ENCODE assay signal across 30 cellular contexts in genomic region chr7:69778138-69778537, GRCh38.
DNase-seq lines count a peak whose midpoint lies in the region; ATAC-seq, FAIRE-seq and TF ChIP-seq lines count a peak whose summit lies in the region.
"Had no signal": no experiment of that assay in that cellular context is flagged by ENCODE, and none has a peak within 500 bp of the region (broad histone marks: within the 10 kb centered on the region; RNA-seq: fewer than 3 reads in every experiment).

No MANE protein-coding gene starts in this region.

- H3K4me2 ChIP-seq in GM12878 (ENCODE audit: control insufficient read depth, insufficient read depth) = no peak overlapping the region

- peak; percentile 70 for ATAC-seq in GM18519 (IDR thresholded peaks at IDR 0.05; ENCODE audit: low FRiP score, unreplicated experiment)
- ATAC-seq in GM21529 (IDR thresholded peaks at IDR 0.05; ENCODE audit: unreplicated experiment) = peak; percentile 60
- ATAC-seq in HG03066 (IDR thresholded peaks at IDR 0.05; ENCODE audit: low read depth, unreplicated experiment) = peak; percentile 63
- ATAC-seq in GM12878 = peak; percentile 72
- no peak for ATAC-seq in upper lobe of right lung
- ATAC-seq in GM18520 (IDR thresholded peaks at IDR 0.05; ENCODE audit: unreplicated experiment) = no peak
- ATAC-seq: left ventricle myocardium superior; naive thymus-derived CD4-positive, alpha-beta T cell; PC-3; stimulated activated naive CD8-positive, alpha-beta T cell treated with anti-CD3 and anti-CD28 coated beads, Interleukin-15, amount 100 ng/mL, for 72 hours had no signal

- intact Hi-C loops in GM12878 (cut with micrococcal nuclease; ENCODE audit: unreplicated experiment) (no loop called here), upper lobe of right lung (cut with DNase I) (no loop called here)

- H3K79me2 ChIP-seq in GM12878 (ENCODE audit: control insufficient read depth, insufficient read depth, low read length) = peaks cover 5% of the 10 kb centered on the region

- no peak for TF ChIP-seq EP300 in GM12878 (IDR thresholded peaks at IDR 0.05; ENCODE audit: borderline replicate concordance in 1 of 2, control insufficient read depth in 1 of 2, low read depth in 2 of 2, low read length in 2 of 2)

- H3K9me3 ChIP-seq in GM12878 (replicated peaks; ENCODE audit: control insufficient read depth, insufficient read depth, low read length) (no peaks in the 10 kb centered on the region), upper lobe of right lung (no peaks in the 10 kb centered on the region)
- H3K9me3 ChIP-seq: BE2C had no signal

- no peak overlapping the region for H3K27ac ChIP-seq in GM12878 (ENCODE audit: control insufficient read depth, insufficient read depth)
- H3K27ac ChIP-seq in upper lobe of right lung = no peak overlapping the region
- H3K27ac ChIP-seq: coronary artery, GM23248 had no signal

- DNase-seq in GM12878 (ENCODE audit: low read depth, low spot score) = no peak
- DNase-seq in upper lobe of right lung = no peak
- no peak for DNase-seq in mesenteric fat pad (ENCODE audit: low spot score)
- DNase-seq: activated CD4-positive, alpha-beta T cell treated with anti-CD3 and anti-CD28 coated beads for 48 hours; activated CD8-positive, alpha-beta memory T cell treated with anti-CD3 and anti-CD28 coated beads for 24 hours; activated gamma-delta T cell treated with Interleukin-2 at 50 U/mL for 16 hours; activated T-cell treated with anti-CD3 and anti-CD28 coated beads, Interleukin-2, amount 50 U/mL, for 1 hour; BE2C; CD8-positive, alpha-beta memory T cell; DMS153; effector memory CD4-positive, alpha-beta T cell; GM23248; head of caudate nucleus; IMR-90; left ventricle myocardium superior; naive thymus-derived CD4-positive, alpha-beta T cell; NCI-H1694 treated with DMSO at 0.1 percent for 48 hours; NCI-H2171 treated with DMSO at 0.1 percent for 48 hours; NCI-H524 treated with DMSO at 0.1 percent for 48 hours; occipital lobe; PC-3; stimulated activated naive CD8-positive, alpha-beta T cell treated with anti-CD3 and anti-CD28 coated beads, Interleukin-15, amount 100 ng/mL, for 72 hours had no signal

- no peak overlapping the region for H3K4me3 ChIP-seq in GM12878
- no peak overlapping the region for H3K4me3 ChIP-seq in upper lobe of right lung
- H3K4me3 ChIP-seq: coronary artery, GM23248 had no signal

- H3K27me3 ChIP-seq in GM12878 (replicated peaks in 1 of 2; ENCODE audit: control insufficient read depth in 2 of 2, insufficient read depth in 2 of 2, low read length in 1 of 2) (no peaks in the 10 kb centered on the region), upper lobe of right lung (no peaks in the 10 kb centered on the region)
- H3K27me3 ChIP-seq: BE2C had no signal

- TF ChIP-seq POLR2A in GM12878 (IDR thresholded peaks at IDR 0.05; ENCODE audit: low read depth, low read length) = no peak

- POLR2A ChIA-PET in GM12878 (lab: Charles Lee) = interaction anchor here (1.1 kb wide), 2 partner anchors 9 to 38 kb away, joined by 3 to 4 read pairs; no protein-coding TSS in a partner anchor

- no peak for TF ChIP-seq RAD21 in GM12878 (IDR thresholded peaks at IDR 0.05; ENCODE audit: insufficient read depth, low read depth, low read length)

- no peaks in the 10 kb centered on the region for H4K20me1 ChIP-seq in GM12878 (ENCODE audit: control insufficient read depth, insufficient read depth)

- TF ChIP-seq CTCF in GM12878 (IDR thresholded peaks at IDR 0.05 in 2 of 3, conservative IDR thresholded peaks at IDR 0.05 in 1 of 3; ENCODE audit: control insufficient read depth in 2 of 3, extremely low read depth in 1 of 3, insufficient read depth in 1 of 3, low read depth in 3 of 3, low read length in 3 of 3) = no peak
- TF ChIP-seq CTCF in upper lobe of right lung (IDR thresholded peaks at IDR 0.05) = no peak

- no peak overlapping the region for H2AFZ ChIP-seq in GM12878 (ENCODE audit: control insufficient read depth, low read depth, low read length)
- H2AFZ ChIP-seq: GM23248 had no signal

- no TSS peak for BruUV-seq in GM12878 (replicated peaks; lab: Mats Ljungman, UMichigan)

- H3K9ac ChIP-seq in GM12878 (ENCODE audit: control insufficient read depth, insufficient read depth, low read length) = no peak overlapping the region
- H3K9ac ChIP-seq: GM23248 had no signal

- FAIRE-seq in GM12878 (lab: Jason Lieb, UNC) = no peak
- FAIRE-seq: astrocyte, GM18507, keratinocyte had no signal

- in situ Hi-C loops in GM12878 (cut with MboI) = no loop called here

- RAD21 ChIA-PET in GM12878 (lab: Charles Lee; ENCODE audit: unreplicated experiment) = interaction anchor here (0.6 to 3.5 kb wide), 11 partner anchors 8 to 81 kb away, joined by 3 to 16 read pairs (median 4); no protein-coding TSS in a partner anchor

- SMC1A ChIA-PET in GM12878 (lab: Charles Lee; ENCODE audit: uncharacterized antibody, unreplicated experiment) = interaction anchor here (1.0 to 5.8 kb wide), 10 partner anchors 10 to 151 kb away, joined by 3 to 59 read pairs (median 6); no protein-coding TSS in a partner anchor

- CTCF ChIA-PET in GM12878 (lab: Yijun Ruan, JAX) = interaction anchor here (0.6 to 1.7 kb wide), 7 partner anchors 9 to 918 kb away, joined by 3 to 5 read pairs (median 4); no protein-coding TSS in a partner anchor

- H3K4me1 ChIP-seq in GM12878 (ENCODE audit: control insufficient read depth, insufficient read depth, low read length) (peaks cover 7% of the 10 kb centered on the region), upper lobe of right lung (peaks cover 11% of the 10 kb centered on the region)

- H3K36me3 ChIP-seq in GM12878 (ENCODE audit: control insufficient read depth in 2 of 2, insufficient read depth in 2 of 2, low read length in 1 of 2) (no peaks in the 10 kb centered on the region), upper lobe of right lung (no peaks in the 10 kb centered on the region)
- H3K36me3 ChIP-seq: BE2C had no signal

TF ChIP-seq in GM12878, 131 proteins besides CTCF, POLR2A, EP300 and RAD21 (continues in another document):
- TF ChIP-seq HCFC1 (IDR thresholded peaks at IDR 0.05; ENCODE audit: low read length) (no peak), PRDM15 (CRISPR knock-in tag; IDR thresholded peaks at IDR 0.05) (no peak), GABPA (IDR thresholded peaks at IDR 0.05; ENCODE audit: low read depth) (no peak), ZNF24 (IDR thresholded peaks at IDR 0.05) (0 out of 2 replicates have a peak, but pooled peaks have one; percentile 16), CHD4 (IDR thresholded peaks at IDR 0.05) (no peak), SMAD5 (IDR thresholded peaks at IDR 0.05; ENCODE audit: low read depth) (no peak), MEF2B (IDR thresholded peaks at IDR 0.05; ENCODE audit: partially characterized antibody, poor library complexity, severe bottlenecking) (peak; percentile 12), ETV6 (conservative IDR thresholded peaks at IDR 0.05 in 1 of 2, IDR thresholded peaks at IDR 0.05 in 1 of 2; ENCODE audit: borderline replicate concordance in 1 of 2, low read depth in 1 of 2) (no peak)
- TF ChIP-seq, protein P1, sequence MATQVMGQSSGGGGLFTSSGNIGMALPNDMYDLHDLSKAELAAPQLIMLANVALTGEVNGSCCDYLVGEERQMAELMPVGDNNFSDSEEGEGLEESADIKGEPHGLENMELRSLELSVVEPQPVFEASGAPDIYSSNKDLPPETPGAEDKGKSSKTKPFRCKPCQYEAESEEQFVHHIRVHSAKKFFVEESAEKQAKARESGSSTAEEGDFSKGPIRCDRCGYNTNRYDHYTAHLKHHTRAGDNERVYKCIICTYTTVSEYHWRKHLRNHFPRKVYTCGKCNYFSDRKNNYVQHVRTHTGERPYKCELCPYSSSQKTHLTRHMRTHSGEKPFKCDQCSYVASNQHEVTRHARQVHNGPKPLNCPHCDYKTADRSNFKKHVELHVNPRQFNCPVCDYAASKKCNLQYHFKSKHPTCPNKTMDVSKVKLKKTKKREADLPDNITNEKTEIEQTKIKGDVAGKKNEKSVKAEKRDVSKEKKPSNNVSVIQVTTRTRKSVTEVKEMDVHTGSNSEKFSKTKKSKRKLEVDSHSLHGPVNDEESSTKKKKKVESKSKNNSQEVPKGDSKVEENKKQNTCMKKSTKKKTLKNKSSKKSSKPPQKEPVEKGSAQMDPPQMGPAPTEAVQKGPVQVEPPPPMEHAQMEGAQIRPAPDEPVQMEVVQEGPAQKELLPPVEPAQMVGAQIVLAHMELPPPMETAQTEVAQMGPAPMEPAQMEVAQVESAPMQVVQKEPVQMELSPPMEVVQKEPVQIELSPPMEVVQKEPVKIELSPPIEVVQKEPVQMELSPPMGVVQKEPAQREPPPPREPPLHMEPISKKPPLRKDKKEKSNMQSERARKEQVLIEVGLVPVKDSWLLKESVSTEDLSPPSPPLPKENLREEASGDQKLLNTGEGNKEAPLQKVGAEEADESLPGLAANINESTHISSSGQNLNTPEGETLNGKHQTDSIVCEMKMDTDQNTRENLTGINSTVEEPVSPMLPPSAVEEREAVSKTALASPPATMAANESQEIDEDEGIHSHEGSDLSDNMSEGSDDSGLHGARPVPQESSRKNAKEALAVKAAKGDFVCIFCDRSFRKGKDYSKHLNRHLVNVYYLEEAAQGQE (IDR thresholded peaks at IDR 0.05; ENCODE audit: low read depth, low read length) = no peak

Comparison
In these comparisons a context has a peak if more than half of its experiments do, and no peak if none do; other contexts are left out.
1. ATAC-seq: peak in GM18519 (single experiment), GM21529 (single experiment), HG03066 (single experiment) and GM12878 (single experiment); none in upper lobe of right lung (single experiment) and GM18520 (single experiment).